In the genomic region with DNA sequence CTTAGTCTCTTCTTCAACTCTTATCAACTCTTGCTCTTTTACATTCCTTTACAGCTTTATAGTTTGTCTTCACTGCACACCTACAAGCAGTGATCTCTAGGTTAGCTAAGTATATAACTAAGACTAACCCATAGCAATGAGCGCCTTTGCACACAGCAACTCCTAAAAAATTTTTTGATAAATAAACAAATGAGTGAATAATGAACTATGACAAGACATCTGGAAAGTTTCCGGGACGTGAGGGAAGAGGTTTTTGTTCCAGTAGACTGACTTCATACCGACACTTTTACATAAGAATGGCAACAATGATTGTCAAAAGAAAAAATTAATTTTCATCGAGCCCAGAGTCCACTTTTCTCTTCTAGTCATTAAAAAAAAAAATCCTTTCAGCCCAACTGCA, we compare ENCODE assay signal across 8 cellular contexts.
A peak's percentile ranks its signal among the peaks of the same experiment; 100 is the strongest.
DNase-seq lines count a peak whose midpoint lies in the region; ATAC-seq and TF ChIP-seq lines count a peak whose summit lies in the region.

No MANE protein-coding gene starts in this region.

- no peaks in the 10 kb centered on the region for H3K9me3 Mint-ChIP-seq in natural killer cell treated with Interleukin-12 subunit alpha and Interleukin-12 subunit beta and Interleukin-15 and Interleukin-18, amount 100 ng/mL, for 72 hours

- H3K4me1 Mint-ChIP-seq in natural killer cell treated with Interleukin-12 subunit alpha and Interleukin-12 subunit beta and Interleukin-15 and Interleukin-18, amount 100 ng/mL, for 72 hours (ENCODE audit: low read depth in 2 of 2), result peaks cover 23% of the 10 kb centered on the region in 2 donors

- no peak for ATAC-seq in natural killer cell treated with Interleukin-12 subunit alpha and Interleukin-12 subunit beta and Interleukin-15 and Interleukin-18, amount 100 ng/mL, for 72 hours

- H3K79me2 ChIP-seq in MM.1S (ENCODE audit: low read length), result no peaks in the 10 kb centered on the region; the same call in 1 of the 2 replicates

- H3K27ac Mint-ChIP-seq in natural killer cell treated with Interleukin-12 subunit alpha and Interleukin-12 subunit beta and Interleukin-15 and Interleukin-18, amount 100 ng/mL, for 72 hours, result peak overlapping the region; percentile 85 to 95

- peak overlapping the region; percentile 74 for H2AFZ ChIP-seq in MM.1S (ENCODE audit: low read length)

- H3F3A ChIP-seq in MM.1S (ENCODE audit: insufficient read depth, low read length), result peaks cover under 1% of the 10 kb centered on the region; the same call in 1 of the 2 replicates

- DNase-seq in BE2C (no peak), MM.1S (no peak), dorsolateral prefrontal cortex (no peak), DMS53 (lab: John Stamatoyannopoulos, UW) (no peak), medulla oblongata (ENCODE audit: extremely low spot score) (no peak), activated gamma-delta T cell (lab: John Stamatoyannopoulos, UW) (no peak), T-helper 9 cell (no peak)
- DNase-seq in natural killer cell treated with Interleukin-12 subunit alpha and Interleukin-12 subunit beta and Interleukin-15 and Interleukin-18, amount 100 ng/mL, for 72 hours (ENCODE audit: low spot score), result no peak

- peak overlapping the region; percentile 70; the same call in 1 of the 2 replicates for H3K4me2 ChIP-seq in MM.1S (ENCODE audit: low read depth, low read length)

- H3K27me3 Mint-ChIP-seq in natural killer cell treated with Interleukin-12 subunit alpha and Interleukin-12 subunit beta and Interleukin-15 and Interleukin-18, amount 100 ng/mL, for 72 hours, result no peaks in the 10 kb centered on the region

- H3K36me3 Mint-ChIP-seq in natural killer cell treated with Interleukin-12 subunit alpha and Interleukin-12 subunit beta and Interleukin-15 and Interleukin-18, amount 100 ng/mL, for 72 hours, result no peaks in the 10 kb centered on the region

- H3K4me1 ChIP-seq in BE2C (peaks cover 4% of the 10 kb centered on the region), MM.1S (ENCODE audit: low read length) (no peaks in the 10 kb centered on the region)

- H4K20me1 ChIP-seq in MM.1S (ENCODE audit: insufficient read depth, low read length), result no peaks in the 10 kb centered on the region

- H3K4me3 ChIP-seq in BE2C (ENCODE audit: low read depth, low read length) (peak overlapping the region; percentile 79), MM.1S (ENCODE audit: low read length) (peak overlapping the region; percentile 67), dorsolateral prefrontal cortex (peak overlapping the region; percentile 47 to 92 (median 78))

- TF ChIP-seq CTCF in BE2C (IDR thresholded peaks at IDR 0.05; ENCODE audit: low read depth, low read length), result no peak
- no peak for TF ChIP-seq CTCF in MM.1S (IDR thresholded peaks at IDR 0.05; ENCODE audit: low read length)
- no peak for TF ChIP-seq CTCF in dorsolateral prefrontal cortex (IDR thresholded peaks at IDR 0.05 in 54 of 56, conservative IDR thresholded peaks at IDR 0.05 in 2 of 56; ENCODE audit: low read depth in 1 of 56, partially characterized antibody in 56 of 56)

- H3K9ac ChIP-seq in MM.1S (ENCODE audit: low read length), result peak overlapping the region; percentile 46; the same call in 1 of the 2 replicates

- H3K9me3 ChIP-seq in BE2C, result no peaks in the 10 kb centered on the region
- H3K9me3 ChIP-seq in MM.1S (replicated peaks; ENCODE audit: insufficient read depth, low read length), result no peaks in the 10 kb centered on the region

- no peaks in the 10 kb centered on the region for H3K27me3 ChIP-seq in BE2C
- no peaks in the 10 kb centered on the region for H3K27me3 ChIP-seq in MM.1S (replicated peaks; ENCODE audit: insufficient read depth, low read length)
- no peaks in the 10 kb centered on the region for H3K27me3 ChIP-seq in dorsolateral prefrontal cortex

- H3K27ac ChIP-seq in MM.1S (ENCODE audit: low read length), result peak overlapping the region; percentile 52; the same call in 1 of the 2 replicates
- H3K27ac ChIP-seq in dorsolateral prefrontal cortex, result peak overlapping the region in 57 of 59 donors; percentile 59 to 97 (median 91)

- H3K36me3 ChIP-seq in BE2C (no peaks in the 10 kb centered on the region), MM.1S (replicated peaks; ENCODE audit: insufficient read depth, low read length) (no peaks in the 10 kb centered on the region)

- H3K9me2 ChIP-seq in MM.1S (replicated peaks; ENCODE audit: insufficient read depth, low read length), result no peaks in the 10 kb centered on the region

- intact Hi-C loops in dorsolateral prefrontal cortex (cut with DNase I), result loop anchor here (2.0 to 5.0 kb wide), 3 partner anchors 56 to 144 kb away; partner anchors contain the start of gene WBP4 (in 2 of the 2)

- peak overlapping the region; percentile 94 for H3K4me3 Mint-ChIP-seq in natural killer cell treated with Interleukin-12 subunit alpha and Interleukin-12 subunit beta and Interleukin-15 and Interleukin-18, amount 100 ng/mL, for 72 hours
